9 cellular contexts compared by ENCODE assay signal in genomic region chr22:41308544-41308947, GRCh38. TPM values are rescaled to one million over a fixed set of nuclear protein-coding genes. Genes with fewer than 3 reads are reported as not detected.
A peak's percentile ranks its signal among the peaks of the same experiment; 100 is the strongest.
DNase-seq lines count a peak whose midpoint lies in the region; ATAC-seq and TF ChIP-seq lines count a peak whose summit lies in the region.
"Had no signal": no experiment of that assay in that cellular context is flagged by ENCODE, and none has a peak within 500 bp of the region (broad histone marks: within the 10 kb centered on the region; RNA-seq: fewer than 3 reads in every experiment).

No MANE protein-coding gene starts in this region.

- no peak for TF ChIP-seq CTCF in dorsolateral prefrontal cortex (IDR thresholded peaks at IDR 0.05 in 54 of 56, conservative IDR thresholded peaks at IDR 0.05 in 2 of 56; ENCODE audit: low read depth in 1 of 56, partially characterized antibody in 56 of 56)
- TF ChIP-seq CTCF in uterus (IDR thresholded peaks at IDR 0.05), result no peak

- H3K23ac ChIP-seq in mesenchymal stem cell (ENCODE audit: low read length in 2 of 2), result no peak overlapping the region

- peaks cover 0 to 5% of the 10 kb centered on the region in 2 donors for H3K36me3 Mint-ChIP-seq in activated T-cell treated with anti-CD3 and anti-CD28 coated beads, Interleukin-2, amount 50 U/mL, for 72 hours (ENCODE audit: insufficient read depth in 2 of 2)

- H3K4me1 Mint-ChIP-seq in activated T-cell treated with anti-CD3 and anti-CD28 coated beads, Interleukin-2, amount 50 U/mL, for 72 hours (ENCODE audit: low read depth), result peaks cover 53% of the 10 kb centered on the region

- peak overlapping the region; percentile 44 for H2BK15ac ChIP-seq in mesenchymal stem cell (ENCODE audit: low read depth, poor library complexity, severe bottlenecking)

- H2BK5ac ChIP-seq in mesenchymal stem cell (ENCODE audit: low read depth, low read length, poor library complexity, severe bottlenecking), result peak overlapping the region; percentile 15

- H4K8ac ChIP-seq in mesenchymal stem cell (ENCODE audit: low read length), result peak overlapping the region; percentile 81

- no peak for TF ChIP-seq POLR2A in uterus (IDR thresholded peaks at IDR 0.05)

- H3K9me3 ChIP-seq in mesenchymal stem cell (ENCODE audit: control insufficient read depth, low read length) (no peaks in the 10 kb centered on the region), uterus (no peaks in the 10 kb centered on the region)
- H3K9me3 ChIP-seq: lower lobe of right lung had no signal

- no peak overlapping the region for H3K14ac ChIP-seq in mesenchymal stem cell (ENCODE audit: low read length in 2 of 2)

- DNase-seq in activated T-cell treated with anti-CD3 and anti-CD28 coated beads, Interleukin-2, amount 50 U/mL, for 72 hours, result no peak
- no peak for DNase-seq in activated T-cell treated with anti-CD3 and anti-CD28 coated beads, Interleukin-2, amount 50 U/mL, for 1 hour
- no peak for DNase-seq in dorsolateral prefrontal cortex
- DNase-seq in mesenchymal stem cell, result peak; percentile 55
- DNase-seq in uterus, result no peak
- no peak for DNase-seq in islet precursor cell
- DNase-seq in GDM1 (lab: John Stamatoyannopoulos, UW), result no peak
- DNase-seq: lower lobe of right lung had no signal

- H3K4me1 ChIP-seq in mesenchymal stem cell (ENCODE audit: control insufficient read depth, insufficient read depth, low read depth, low read length) (peaks cover 36% of the 10 kb centered on the region), uterus (peaks cover 0 to 3% of the 10 kb centered on the region in 2 donors)

- H3K4ac ChIP-seq in mesenchymal stem cell (ENCODE audit: low read depth in 1 of 2, low read length in 2 of 2), result peak overlapping the region in 1 of 2 experiments; percentile 22

- peak overlapping the region in 1 of 2 experiments; percentile 30 for H2BK12ac ChIP-seq in mesenchymal stem cell (ENCODE audit: low read length in 2 of 2)

- no peak overlapping the region for H3K4me3 Mint-ChIP-seq in activated T-cell treated with anti-CD3 and anti-CD28 coated beads, Interleukin-2, amount 50 U/mL, for 72 hours

- H3K9me3 Mint-ChIP-seq in activated T-cell treated with anti-CD3 and anti-CD28 coated beads, Interleukin-2, amount 50 U/mL, for 72 hours, result no peaks in the 10 kb centered on the region

- H3K27ac Mint-ChIP-seq in activated T-cell treated with anti-CD3 and anti-CD28 coated beads, Interleukin-2, amount 50 U/mL, for 72 hours, result peak overlapping the region; percentile 74

- H3K27ac ChIP-seq in dorsolateral prefrontal cortex, result peak overlapping the region in 48 of 59 donors; percentile 2 to 73 (median 50)
- peak overlapping the region; percentile 68 for H3K27ac ChIP-seq in mesenchymal stem cell (ENCODE audit: low read length, poor library complexity, severe bottlenecking)
- H3K27ac ChIP-seq in uterus, result peak overlapping the region; percentile 18 to 35
- H3K27ac ChIP-seq: lower lobe of right lung had no signal

- no peaks in the 10 kb centered on the region for H3K27me3 ChIP-seq in dorsolateral prefrontal cortex
- H3K27me3 ChIP-seq in mesenchymal stem cell (ENCODE audit: control insufficient read depth in 1 of 2, insufficient read depth in 1 of 2, low read length in 2 of 2), result no peaks in the 10 kb centered on the region
- H3K27me3 ChIP-seq in uterus, result no peaks in the 10 kb centered on the region

- no peak overlapping the region for H2BK120ac ChIP-seq in mesenchymal stem cell (ENCODE audit: low read depth, low read length)

- peaks cover 0 to 27% of the 10 kb centered on the region in 2 experiments for H3K36me3 ChIP-seq in mesenchymal stem cell (ENCODE audit: control insufficient read depth in 1 of 2, insufficient read depth in 2 of 2, low read depth in 1 of 2, low read length in 2 of 2)
- H3K36me3 ChIP-seq in uterus, result no peaks in the 10 kb centered on the region
- H3K36me3 ChIP-seq: lower lobe of right lung had no signal

- intact Hi-C loops in dorsolateral prefrontal cortex (cut with DNase I), result loop anchor here in 1 of 2 donors (10.0 kb wide), 1 partner anchor 214 kb away; the partner anchor contains the start of gene EP300
- intact Hi-C loops in uterus (cut with DNase I; ENCODE audit: low total_unique reads), result loop anchor here (10.0 kb wide), 1 partner anchor 66 kb away; no protein-coding TSS in a partner anchor

- H2AFZ ChIP-seq in mesenchymal stem cell (ENCODE audit: low read depth, low read length), result no peak overlapping the region

- H2AK5ac ChIP-seq in mesenchymal stem cell (ENCODE audit: low read length, severe bottlenecking), result peak overlapping the region; percentile 88

- H3K79me1 ChIP-seq in mesenchymal stem cell (replicated peaks; ENCODE audit: low read length, poor library complexity, severe bottlenecking), result peaks cover 6% of the 10 kb centered on the region

- ATAC-seq in activated T-cell treated with anti-CD3 and anti-CD28 coated beads, Interleukin-2, amount 50 U/mL, for 72 hours (replicated peaks in 1 of 2), result no peak
- ATAC-seq in GM19324 (IDR thresholded peaks at IDR 0.05; ENCODE audit: low FRiP score, unreplicated experiment), result no peak

- 64% methylated on average over 7 of the region's 7 CpGs for WGBS in mesenchymal stem cell

- peak overlapping the region in 1 of 2 experiments; percentile 82 for H3K18ac ChIP-seq in mesenchymal stem cell (ENCODE audit: low read depth in 1 of 2, low read length in 2 of 2)

- no peak overlapping the region for H4K91ac ChIP-seq in mesenchymal stem cell (ENCODE audit: low read length)

- H3K9ac ChIP-seq in mesenchymal stem cell (ENCODE audit: low read length), result peak overlapping the region; percentile 60

- no peaks in the 10 kb centered on the region for H3K27me3 Mint-ChIP-seq in activated T-cell treated with anti-CD3 and anti-CD28 coated beads, Interleukin-2, amount 50 U/mL, for 72 hours (ENCODE audit: low read depth)

- no peak overlapping the region for H3K4me2 ChIP-seq in mesenchymal stem cell (ENCODE audit: low read length, poor library complexity, severe bottlenecking)

- no peak overlapping the region for H3K4me3 ChIP-seq in dorsolateral prefrontal cortex
- H3K4me3 ChIP-seq in mesenchymal stem cell (ENCODE audit: insufficient read depth in 1 of 2, low read depth in 1 of 2, low read length in 2 of 2), result no peak overlapping the region
- no peak overlapping the region for H3K4me3 ChIP-seq in uterus
- H3K4me3 ChIP-seq: lower lobe of right lung had no signal

RNA-seq across cellular contexts. Expression of gene ZC3H7B, which starts 7.2 kb away (rescaled TPM):
- 10 to 100 TPM; 46.1 to 52.4 TPM for total RNA-seq in activated T-cell treated with anti-CD3 and anti-CD28 coated beads, Interleukin-2, amount 50 U/mL, for 72 hours
- total RNA-seq in dorsolateral prefrontal cortex, result 100 to 1,000 TPM in 112 of 120 experiments, 10 to 100 TPM in 8; 84.4 to 177 (median 117) TPM
- polyA plus RNA-seq in mesenchymal stem cell (2013, experiment 1 of 2), result 47.1 TPM
- 47.2 TPM for polyA plus RNA-seq in mesenchymal stem cell (2013, experiment 2 of 2)
- total RNA-seq in uterus, result 10 to 100 TPM; 14.1 to 74.1 (median 28.2) TPM

RNA-seq across cellular contexts. Expression of gene RANGAP1, which starts 22.6 kb away (rescaled TPM):
- 100 to 1,000 TPM; 162 to 217 TPM for total RNA-seq in activated T-cell treated with anti-CD3 and anti-CD28 coated beads, Interleukin-2, amount 50 U/mL, for 72 hours
- total RNA-seq in dorsolateral prefrontal cortex, result 100 to 1,000 TPM; 115 to 243 (median 177) TPM
- 28.1 TPM for polyA plus RNA-seq in mesenchymal stem cell (2013, experiment 1 of 2)
- 27.9 TPM for polyA plus RNA-seq in mesenchymal stem cell (2013, experiment 2 of 2)
- 10 to 100 TPM; 18.7 to 38.7 (median 35.6) TPM for total RNA-seq in uterus
